Comparison of ENCODE assay signal across 8 cellular contexts in the genomic region with DNA sequence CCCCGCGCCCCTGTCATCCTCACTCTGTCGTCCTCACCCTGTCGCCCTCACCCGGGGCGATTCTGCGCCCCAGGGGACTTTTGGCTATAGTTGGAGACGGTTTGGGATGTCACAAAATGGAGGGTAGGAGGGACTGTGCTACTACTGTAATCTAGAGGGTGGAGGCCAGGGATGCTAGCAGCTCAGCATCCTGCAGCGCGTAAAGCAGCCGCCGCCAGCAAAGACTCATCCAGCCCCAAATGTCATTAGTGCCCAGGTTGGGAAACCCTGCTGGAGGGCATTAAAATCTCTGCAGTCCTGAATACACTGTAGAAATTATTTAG. TPM values are rescaled to one million over a fixed set of nuclear protein-coding genes. Genes with fewer than 3 reads are reported as not detected.
DNase-seq lines count a peak whose midpoint lies in the region; ATAC-seq, FAIRE-seq and TF ChIP-seq lines count a peak whose summit lies in the region.

No MANE protein-coding gene starts in this region.

- H3K9ac ChIP-seq in astrocyte (ENCODE audit: low read length): peak overlapping the region; percentile 91
- H3K9ac ChIP-seq in HepG2 (ENCODE audit: insufficient read depth, low read depth, low read length): peak overlapping the region; percentile 80

- H3K4me3 Mint-ChIP-seq in CD14-positive monocyte (peak overlapping the region; percentile 93 to 97), astrocyte (ENCODE audit: unreplicated experiment) (peak overlapping the region; percentile 94)

- H3K9me3 Mint-ChIP-seq in CD14-positive monocyte (peaks cover 4 to 21% (median 19%) of the 10 kb centered on the region in 7 donors), astrocyte (ENCODE audit: unreplicated experiment) (peaks cover 7% of the 10 kb centered on the region)

- H3K27ac Mint-ChIP-seq in CD14-positive monocyte (peak overlapping the region; percentile 91 to 96 (median 94)), astrocyte (ENCODE audit: unreplicated experiment) (peak overlapping the region; percentile 58)

- POLR2A ChIA-PET in HepG2 (lab: Yijun Ruan, JAX): interaction anchor here (0.6 to 1.5 kb wide), 13 partner anchors 12 to 709 kb away, joined by 3 to 32 read pairs (median 4); a partner anchor contains a TSS

- DNase-seq in CD14-positive monocyte (ENCODE audit: low spot score): no peak
- DNase-seq in astrocyte (ENCODE audit: low read depth): no peak
- no peak for DNase-seq in HepG2 (ENCODE audit: low spot score)
- no peak for DNase-seq in tibial artery
- DNase-seq in NCI-H2081 (lab: John Stamatoyannopoulos, UW): no peak
- DNase-seq in DMS53 (lab: John Stamatoyannopoulos, UW): no peak

- H3K79me2 ChIP-seq in astrocyte (ENCODE audit: insufficient read depth, low read length) (peaks cover 20% of the 10 kb centered on the region), HepG2 (ENCODE audit: insufficient read depth, low read length) (peaks cover 11% of the 10 kb centered on the region)

- in situ Hi-C loops in HepG2 (cut with HindIII; ENCODE audit: extremely low pct_ligation_motif_present, low pct_unique_long_range_greater_than_20kb): no loop called here

- CTCF ChIA-PET in HepG2 (lab: Yijun Ruan, JAX; ENCODE audit: low intra/inter-chr PET ratio, low total read pairs): no interaction called here

- TF ChIP-seq EP300 in HepG2 (IDR thresholded peaks at IDR 0.05; ENCODE audit: low read depth in 2 of 2, low read length in 2 of 2): no peak
- no peak for TF ChIP-seq EP300 in HepG2 (CRISPR knock-in tag; IDR thresholded peaks at IDR 0.05; ENCODE audit: borderline replicate concordance)

- H3K4me1 Mint-ChIP-seq in CD14-positive monocyte: peaks cover 11% of the 10 kb centered on the region
- peaks cover 5% of the 10 kb centered on the region for H3K4me1 Mint-ChIP-seq in astrocyte (ENCODE audit: low read depth, unreplicated experiment)

- 2% methylated on average over 10 of the region's 12 CpGs for WGBS in HepG2 (ENCODE audit: low lambda C conversion rate)

- H3K27me3 ChIP-seq in astrocyte (ENCODE audit: insufficient read depth, low read length): no peaks in the 10 kb centered on the region
- no peaks in the 10 kb centered on the region; a peak in 1 of 5 replicates for H3K27me3 ChIP-seq in HepG2 (ENCODE audit: control insufficient read depth in 1 of 2, insufficient read depth in 2 of 2, low read length in 2 of 2)
- H3K27me3 ChIP-seq in tibial artery: no peaks in the 10 kb centered on the region

- H3K27ac ChIP-seq in astrocyte (ENCODE audit: low read depth, low read length) (peak overlapping the region; percentile 70), HepG2 (ENCODE audit: extremely low read length, insufficient read depth, low read length) (peak overlapping the region; percentile 77), tibial artery (peak overlapping the region; percentile 73 to 77)

- H3K4me1 ChIP-seq in astrocyte (ENCODE audit: insufficient read depth, low read length) (peaks cover 5% of the 10 kb centered on the region), HepG2 (ENCODE audit: insufficient read depth, low read length) (peaks cover 14% of the 10 kb centered on the region), tibial artery (peaks cover 0 to 11% (median 5%) of the 10 kb centered on the region in 4 donors)

- no peak for TF ChIP-seq RAD21 in HepG2 (CRISPR knock-in tag; IDR thresholded peaks at IDR 0.05)

- intact Hi-C loops in CD14-positive monocyte (cut with micrococcal nuclease): no loop called here
- intact Hi-C loops in HepG2 (cut with micrococcal nuclease; ENCODE audit: unreplicated experiment): no loop called here
- intact Hi-C loops in tibial artery (cut with DNase I; ENCODE audit: low total_unique reads): no loop called here

- peaks cover 28 to 44% of the 10 kb centered on the region in 2 donors for H3K36me3 Mint-ChIP-seq in CD14-positive monocyte
- peaks cover 17% of the 10 kb centered on the region for H3K36me3 Mint-ChIP-seq in astrocyte (ENCODE audit: low read depth, unreplicated experiment)

- FAIRE-seq in astrocyte (lab: Jason Lieb, UNC) (no peak), HepG2 (lab: Jason Lieb, UNC) (no peak)

- ATAC-seq in HG03060 (IDR thresholded peaks at IDR 0.05; ENCODE audit: low read depth, unreplicated experiment) (peak; percentile 9), HepG2 (peak; percentile 64; the same call in 2 of the 3 replicates), HG03342 (IDR thresholded peaks at IDR 0.05; ENCODE audit: unreplicated experiment) (no peak)

- H2AFZ ChIP-seq in astrocyte (ENCODE audit: low read depth, low read length) (peak overlapping the region; percentile 98), HepG2 (ENCODE audit: low read length) (no peak overlapping the region)

- TF ChIP-seq CTCF in CD14-positive monocyte (IDR thresholded peaks at IDR 0.05) (no peak), astrocyte (IDR thresholded peaks at IDR 0.05; ENCODE audit: insufficient read depth, low read depth, low read length) (no peak), HepG2 (CRISPR knock-in tag; IDR thresholded peaks at IDR 0.05) (no peak), tibial artery (IDR thresholded peaks at IDR 0.05) (no peak)

- no peak for TF ChIP-seq POLR2A in HepG2 (IDR thresholded peaks at IDR 0.05; ENCODE audit: insufficient read depth in 1 of 2, low read depth in 2 of 2, low read length in 2 of 2)

- H3K36me3 ChIP-seq in astrocyte (ENCODE audit: insufficient read depth, low read length) (peaks cover 16% of the 10 kb centered on the region), HepG2 (replicated peaks in 1 of 2; ENCODE audit: control insufficient read depth in 1 of 2, insufficient read depth in 2 of 2, low read length in 2 of 2) (peaks cover 4 to 24% of the 10 kb centered on the region in 2 experiments; a peak in 4 of 5 replicates), tibial artery (peaks cover 38 to 41% (median 41%) of the 10 kb centered on the region in 3 donors)

- H3K4me2 ChIP-seq in astrocyte (ENCODE audit: low read length) (peak overlapping the region; percentile 87), HepG2 (ENCODE audit: low read depth, low read length) (peak overlapping the region; percentile 65)

- H3K4me3 ChIP-seq in astrocyte (ENCODE audit: insufficient read depth, low read depth, low read length): peak overlapping the region; percentile 87
- peak overlapping the region; percentile 77 to 94 (median 90) for H3K4me3 ChIP-seq in HepG2 (replicated peaks in 1 of 3; ENCODE audit: insufficient read depth in 1 of 3, low read depth in 2 of 3, low read length in 3 of 3)
- H3K4me3 ChIP-seq in tibial artery: peak overlapping the region; percentile 90 to 91

- no TSS peak for BruUV-seq in HepG2 (replicated peaks; lab: Mats Ljungman, UMichigan)

- H4K20me1 ChIP-seq in astrocyte (ENCODE audit: insufficient read depth, low read length): peaks cover 4% of the 10 kb centered on the region
- no peaks in the 10 kb centered on the region for H4K20me1 ChIP-seq in HepG2 (ENCODE audit: insufficient read depth, low read length)

- H3K27me3 Mint-ChIP-seq in CD14-positive monocyte (ENCODE audit: low read depth in 3 of 3) (no peaks in the 10 kb centered on the region), astrocyte (ENCODE audit: low read depth, unreplicated experiment) (no peaks in the 10 kb centered on the region)

- H3K9me3 ChIP-seq in astrocyte (ENCODE audit: insufficient read depth, low read depth, low read length) (no peaks in the 10 kb centered on the region), HepG2 (ENCODE audit: low read length) (peaks cover 7% of the 10 kb centered on the region), tibial artery (peaks cover 0 to 3% (median under 1%) of the 10 kb centered on the region in 3 donors)

RNA-seq across cellular contexts. Expression of a gene that starts 0.4 kb away (rescaled TPM):
- polyA plus RNA-seq in CD14-positive monocyte (1 to 10 TPM; 1.7 to 3.4 TPM), HepG2 (2011; rRNA removed) (2.0 and 2.1 TPM in 2 replicates)
- total RNA-seq in astrocyte (9.0 and 9.6 TPM in 2 replicates), HepG2 (2016; rRNA removed; fragmentation: Illumina TruSeq; extraction: Trizol) (7.8 and 10.0 TPM in 2 replicates)
- 0.71 and 0.88 TPM in 2 replicates for total RNA-seq in HepG2 (2016; cell fraction: cytosol; rRNA removed; fragmentation: Illumina TruSeq; extraction: Trizol; ENCODE audit: low read depth)
- total RNA-seq in HepG2 (2016; cell fraction: insoluble cytoplasmic fraction; rRNA removed; fragmentation: Illumina TruSeq; extraction: Trizol): 8.6 and 9.5 TPM in 2 replicates
- 3.4 and 3.8 TPM in 2 replicates for total RNA-seq in HepG2 (2016; cell fraction: membrane; rRNA removed; fragmentation: Illumina TruSeq; extraction: Trizol)
- total RNA-seq in HepG2 (2016; cell fraction: nucleus; rRNA removed; fragmentation: Illumina TruSeq; extraction: Trizol): 6.4 and 8.7 TPM in 2 replicates
- polyA plus RNA-seq in HepG2 (2011; cell fraction: cytosol; rRNA removed): 1.2 TPM in 2 replicates
- 3.4 TPM in 2 replicates for polyA plus RNA-seq in HepG2 (2011; cell fraction: nucleus; rRNA removed)
- 1.3 and 1.5 TPM in 2 replicates for polyA plus RNA-seq in HepG2 (2012)
- polyA plus RNA-seq in HepG2 (2016; cell fraction: cytosol; fragmentation: Illumina TruSeq; extraction: Trizol; ENCODE audit: low read depth): 0.40 TPM in 2 replicates
- polyA plus RNA-seq in HepG2 (2016; cell fraction: insoluble cytoplasmic fraction; fragmentation: Illumina TruSeq; extraction: Trizol; ENCODE audit: low read depth): 2.5 and 2.6 TPM in 2 replicates
- polyA plus RNA-seq in HepG2 (2016; cell fraction: membrane; fragmentation: Illumina TruSeq; extraction: Trizol; ENCODE audit: low read depth): 0.63 and 0.64 TPM in 2 replicates
- 5.8 and 6.3 TPM in 2 replicates for polyA plus RNA-seq in HepG2 (2016; cell fraction: nucleus; fragmentation: Illumina TruSeq; extraction: Trizol; ENCODE audit: insufficient read depth, low read depth)
- 7.5 and 21.3 TPM in 2 replicates for polyA minus RNA-seq in HepG2 (2011; rRNA and poly(A)+ RNA removed; ENCODE audit: low replicate concordance)
- 3.1 and 4.2 TPM in 2 replicates for polyA minus RNA-seq in HepG2 (2011; cell fraction: cytosol; rRNA and poly(A)+ RNA removed)
- polyA minus RNA-seq in HepG2 (2011; cell fraction: nucleus; rRNA and poly(A)+ RNA removed): 17.9 and 18.5 TPM in 2 replicates

RNA-seq across cellular contexts. Expression of a gene that starts 11.4 kb away (rescaled TPM):
- polyA plus RNA-seq in CD14-positive monocyte (not detected), HepG2 (2011; rRNA removed) (not detected in 2 replicates)
- total RNA-seq in astrocyte (not detected in 2 replicates), HepG2 (2016; rRNA removed; fragmentation: Illumina TruSeq; extraction: Trizol) (not detected in 2 replicates)
- not detected in 2 replicates for total RNA-seq in HepG2 (2016; cell fraction: cytosol; rRNA removed; fragmentation: Illumina TruSeq; extraction: Trizol; ENCODE audit: low read depth)
- total RNA-seq in HepG2 (2016; cell fraction: insoluble cytoplasmic fraction; rRNA removed; fragmentation: Illumina TruSeq; extraction: Trizol): not detected in 2 replicates
- not detected in 2 replicates for total RNA-seq in HepG2 (2016; cell fraction: membrane; rRNA removed; fragmentation: Illumina TruSeq; extraction: Trizol)
- not detected in 2 replicates for total RNA-seq in HepG2 (2016; cell fraction: nucleus; rRNA removed; fragmentation: Illumina TruSeq; extraction: Trizol)
- not detected in 2 replicates for polyA plus RNA-seq in HepG2 (2011; cell fraction: cytosol; rRNA removed)
- not detected in 2 replicates for polyA plus RNA-seq in HepG2 (2011; cell fraction: nucleus; rRNA removed)
- not detected in 2 replicates for polyA plus RNA-seq in HepG2 (2012)
- not detected in 2 replicates for polyA plus RNA-seq in HepG2 (2016; cell fraction: cytosol; fragmentation: Illumina TruSeq; extraction: Trizol; ENCODE audit: low read depth)
- polyA plus RNA-seq in HepG2 (2016; cell fraction: insoluble cytoplasmic fraction; fragmentation: Illumina TruSeq; extraction: Trizol; ENCODE audit: low read depth): not detected in 2 replicates
- polyA plus RNA-seq in HepG2 (2016; cell fraction: membrane; fragmentation: Illumina TruSeq; extraction: Trizol; ENCODE audit: low read depth): not detected in 2 replicates
- polyA plus RNA-seq in HepG2 (2016; cell fraction: nucleus; fragmentation: Illumina TruSeq; extraction: Trizol; ENCODE audit: insufficient read depth, low read depth): not detected in 2 replicates
- not detected in 2 replicates for polyA minus RNA-seq in HepG2 (2011; rRNA and poly(A)+ RNA removed; ENCODE audit: low replicate concordance)
- polyA minus RNA-seq in HepG2 (2011; cell fraction: cytosol; rRNA and poly(A)+ RNA removed): not detected in 2 replicates
- polyA minus RNA-seq in HepG2 (2011; cell fraction: nucleus; rRNA and poly(A)+ RNA removed): not detected in 2 replicates

RNA-seq across cellular contexts. Expression of a gene that starts 20.7 kb away (rescaled TPM):
- polyA plus RNA-seq in CD14-positive monocyte (not detected), HepG2 (2011; rRNA removed) (not detected in 2 replicates)
- total RNA-seq in astrocyte (0.57 TPM in 1 of 2 replicates, not detected in the other), HepG2 (2016; rRNA removed; fragmentation: Illumina TruSeq; extraction: Trizol) (not detected in 2 replicates)
- total RNA-seq in HepG2 (2016; cell fraction: cytosol; rRNA removed; fragmentation: Illumina TruSeq; extraction: Trizol; ENCODE audit: low read depth): not detected in 2 replicates
- total RNA-seq in HepG2 (2016; cell fraction: insoluble cytoplasmic fraction; rRNA removed; fragmentation: Illumina TruSeq; extraction: Trizol): not detected in 2 replicates
- total RNA-seq in HepG2 (2016; cell fraction: membrane; rRNA removed; fragmentation: Illumina TruSeq; extraction: Trizol): not detected in 2 replicates
- total RNA-seq in HepG2 (2016; cell fraction: nucleus; rRNA removed; fragmentation: Illumina TruSeq; extraction: Trizol): not detected in 2 replicates
- not detected in 2 replicates for polyA plus RNA-seq in HepG2 (2011; cell fraction: cytosol; rRNA removed)
- not detected in 2 replicates for polyA plus RNA-seq in HepG2 (2011; cell fraction: nucleus; rRNA removed)
- polyA plus RNA-seq in HepG2 (2012): not detected in 2 replicates
- polyA plus RNA-seq in HepG2 (2016; cell fraction: cytosol; fragmentation: Illumina TruSeq; extraction: Trizol; ENCODE audit: low read depth): not detected in 2 replicates
- polyA plus RNA-seq in HepG2 (2016; cell fraction: insoluble cytoplasmic fraction; fragmentation: Illumina TruSeq; extraction: Trizol; ENCODE audit: low read depth): not detected in 2 replicates
- polyA plus RNA-seq in HepG2 (2016; cell fraction: membrane; fragmentation: Illumina TruSeq; extraction: Trizol; ENCODE audit: low read depth): not detected in 2 replicates
- polyA plus RNA-seq in HepG2 (2016; cell fraction: nucleus; fragmentation: Illumina TruSeq; extraction: Trizol; ENCODE audit: insufficient read depth, low read depth): not detected in 2 replicates
- polyA minus RNA-seq in HepG2 (2011; rRNA and poly(A)+ RNA removed; ENCODE audit: low replicate concordance): not detected in 2 replicates
- polyA minus RNA-seq in HepG2 (2011; cell fraction: cytosol; rRNA and poly(A)+ RNA removed): not detected in 2 replicates
- polyA minus RNA-seq in HepG2 (2011; cell fraction: nucleus; rRNA and poly(A)+ RNA removed): not detected in 2 replicates

RNA-seq across cellular contexts. Expression of a gene that starts 29.9 kb away (rescaled TPM):
- polyA plus RNA-seq in CD14-positive monocyte (not detected), HepG2 (2011; rRNA removed) (not detected in 2 replicates)
- total RNA-seq in astrocyte (not detected in 2 replicates), HepG2 (2016; rRNA removed; fragmentation: Illumina TruSeq; extraction: Trizol) (not detected in 2 replicates)
- not detected in 2 replicates for total RNA-seq in HepG2 (2016; cell fraction: cytosol; rRNA removed; fragmentation: Illumina TruSeq; extraction: Trizol; ENCODE audit: low read depth)
- total RNA-seq in HepG2 (2016; cell fraction: insoluble cytoplasmic fraction; rRNA removed; fragmentation: Illumina TruSeq; extraction: Trizol): not detected in 2 replicates
- total RNA-seq in HepG2 (2016; cell fraction: membrane; rRNA removed; fragmentation: Illumina TruSeq; extraction: Trizol): not detected in 2 replicates
- not detected in 2 replicates for total RNA-seq in HepG2 (2016; cell fraction: nucleus; rRNA removed; fragmentation: Illumina TruSeq; extraction: Trizol)
- not detected in 2 replicates for polyA plus RNA-seq in HepG2 (2011; cell fraction: cytosol; rRNA removed)
- not detected in 2 replicates for polyA plus RNA-seq in HepG2 (2011; cell fraction: nucleus; rRNA removed)
- not detected in 2 replicates for polyA plus RNA-seq in HepG2 (2012)
- not detected in 2 replicates for polyA plus RNA-seq in HepG2 (2016; cell fraction: cytosol; fragmentation: Illumina TruSeq; extraction: Trizol; ENCODE audit: low read depth)
- not detected in 2 replicates for polyA plus RNA-seq in HepG2 (2016; cell fraction: insoluble cytoplasmic fraction; fragmentation: Illumina TruSeq; extraction: Trizol; ENCODE audit: low read depth)
- not detected in 2 replicates for polyA plus RNA-seq in HepG2 (2016; cell fraction: membrane; fragmentation: Illumina TruSeq; extraction: Trizol; ENCODE audit: low read depth)
- polyA plus RNA-seq in HepG2 (2016; cell fraction: nucleus; fragmentation: Illumina TruSeq; extraction: Trizol; ENCODE audit: insufficient read depth, low read depth): not detected in 2 replicates
- polyA minus RNA-seq in HepG2 (2011; rRNA and poly(A)+ RNA removed; ENCODE audit: low replicate concordance): not detected in 2 replicates
- polyA minus RNA-seq in HepG2 (2011; cell fraction: cytosol; rRNA and poly(A)+ RNA removed): not detected in 2 replicates
- polyA minus RNA-seq in HepG2 (2011; cell fraction: nucleus; rRNA and poly(A)+ RNA removed): not detected in 2 replicates

RNA-seq across cellular contexts. Expression of a gene that starts 39.5 kb away (rescaled TPM):
- polyA plus RNA-seq in CD14-positive monocyte (not detected), HepG2 (2011; rRNA removed) (not detected in 2 replicates)
- total RNA-seq in astrocyte (not detected in 2 replicates), HepG2 (2016; rRNA removed; fragmentation: Illumina TruSeq; extraction: Trizol) (not detected in 2 replicates)
- not detected in 2 replicates for total RNA-seq in HepG2 (2016; cell fraction: cytosol; rRNA removed; fragmentation: Illumina TruSeq; extraction: Trizol; ENCODE audit: low read depth)
- not detected in 2 replicates for total RNA-seq in HepG2 (2016; cell fraction: insoluble cytoplasmic fraction; rRNA removed; fragmentation: Illumina TruSeq; extraction: Trizol)
- not detected in 2 replicates for total RNA-seq in HepG2 (2016; cell fraction: membrane; rRNA removed; fragmentation: Illumina TruSeq; extraction: Trizol)
- total RNA-seq in HepG2 (2016; cell fraction: nucleus; rRNA removed; fragmentation: Illumina TruSeq; extraction: Trizol): not detected in 2 replicates
- polyA plus RNA-seq in HepG2 (2011; cell fraction: cytosol; rRNA removed): not detected in 2 replicates
- not detected in 2 replicates for polyA plus RNA-seq in HepG2 (2011; cell fraction: nucleus; rRNA removed)
- not detected in 2 replicates for polyA plus RNA-seq in HepG2 (2012)
- not detected in 2 replicates for polyA plus RNA-seq in HepG2 (2016; cell fraction: cytosol; fragmentation: Illumina TruSeq; extraction: Trizol; ENCODE audit: low read depth)
- not detected in 2 replicates for polyA plus RNA-seq in HepG2 (2016; cell fraction: insoluble cytoplasmic fraction; fragmentation: Illumina TruSeq; extraction: Trizol; ENCODE audit: low read depth)
- polyA plus RNA-seq in HepG2 (2016; cell fraction: membrane; fragmentation: Illumina TruSeq; extraction: Trizol; ENCODE audit: low read depth): not detected in 2 replicates
- not detected in 2 replicates for polyA plus RNA-seq in HepG2 (2016; cell fraction: nucleus; fragmentation: Illumina TruSeq; extraction: Trizol; ENCODE audit: insufficient read depth, low read depth)
- polyA minus RNA-seq in HepG2 (2011; rRNA and poly(A)+ RNA removed; ENCODE audit: low replicate concordance): not detected in 2 replicates
- polyA minus RNA-seq in HepG2 (2011; cell fraction: cytosol; rRNA and poly(A)+ RNA removed): not detected in 2 replicates
- not detected in 2 replicates for polyA minus RNA-seq in HepG2 (2011; cell fraction: nucleus; rRNA and poly(A)+ RNA removed)
